8 cellular contexts compared by ENCODE assay signal in genomic region chr2:17754773-17755425, GRCh38. TPM values are rescaled to one million over a fixed set of nuclear protein-coding genes. Genes with fewer than 3 reads are reported as not detected.
A peak's percentile ranks its signal among the peaks of the same experiment; 100 is the strongest.
DNase-seq lines count a peak whose midpoint lies in the region; ATAC-seq, FAIRE-seq and TF ChIP-seq lines count a peak whose summit lies in the region.

No MANE protein-coding gene starts in this region.

- H3K9me3 ChIP-seq in BLaER1 treated with 17β-estradiol and CSF1 and Interleukin-3, amounts not matched to agents 10 nM and 100 nM (replicated peaks in 1 of 11) = no peaks in the 10 kb centered on the region
- H3K9me3 ChIP-seq in HUES6 (ENCODE audit: control insufficient read depth, insufficient read depth, low read depth, low read length) = no peaks in the 10 kb centered on the region
- no peaks in the 10 kb centered on the region for H3K9me3 ChIP-seq in adipocyte (ENCODE audit: control insufficient read depth, low read length)
- no peaks in the 10 kb centered on the region for H3K9me3 ChIP-seq in lower lobe of right lung

- peak overlapping the region; percentile 85 to 99 (median 92) for H3K4me3 ChIP-seq in BLaER1 treated with 17β-estradiol and CSF1 and Interleukin-3, amounts not matched to agents 10 nM and 100 nM
- H3K4me3 ChIP-seq in HUES6 (ENCODE audit: low read depth, low read length) (peak overlapping the region; percentile 89), adipocyte (ENCODE audit: low read length) (peak overlapping the region; percentile 97), lower lobe of right lung (peak overlapping the region; percentile 91)

- no peaks in the 10 kb centered on the region for H3K27me3 ChIP-seq in BLaER1 treated with 17β-estradiol and CSF1 and Interleukin-3, amounts not matched to agents 10 nM and 100 nM
- H3K27me3 ChIP-seq in HUES6 (ENCODE audit: control insufficient read depth, insufficient read depth, low read length) (no peaks in the 10 kb centered on the region), adipocyte (replicated peaks; ENCODE audit: control insufficient read depth, insufficient read depth, low read length) (no peaks in the 10 kb centered on the region), lower lobe of right lung (ENCODE audit: low read depth) (no peaks in the 10 kb centered on the region)

- H3K4me2 ChIP-seq in BLaER1 treated with 17β-estradiol and CSF1 and Interleukin-3, amounts not matched to agents 10 nM and 100 nM = peak overlapping the region; percentile 74 to 93 (median 87)

- peaks cover 0 to 7% (median 0%) of the 10 kb centered on the region in 11 experiments; a peak in 3 of 22 replicates for H4K20me1 ChIP-seq in BLaER1 treated with 17β-estradiol and CSF1 and Interleukin-3, amounts not matched to agents 10 nM and 100 nM

- FAIRE-seq in urothelium cell line (lab: Jason Lieb, UNC) = no peak

- no peak for TF ChIP-seq CTCF in lower lobe of right lung (IDR thresholded peaks at IDR 0.05)

- no peak for ATAC-seq in lower lobe of right lung
- ATAC-seq in GM19328 (IDR thresholded peaks at IDR 0.05; ENCODE audit: unreplicated experiment) = no peak

- H3K4me1 ChIP-seq in BLaER1 treated with 17β-estradiol and CSF1 and Interleukin-3, amounts not matched to agents 10 nM and 100 nM = peaks cover 48 to 80% (median 72%) of the 10 kb centered on the region in 10 experiments
- H3K4me1 ChIP-seq in HUES6 (ENCODE audit: control insufficient read depth, insufficient read depth, low read length) (peaks cover 12% of the 10 kb centered on the region), adipocyte (ENCODE audit: control insufficient read depth, insufficient read depth, low read length) (peaks cover 50% of the 10 kb centered on the region), lower lobe of right lung (peaks cover 20% of the 10 kb centered on the region)

- peak; percentile 19 for DNase-seq in adipocyte (ENCODE audit: low read depth)
- DNase-seq in lower lobe of right lung = no peak
- no peak for DNase-seq in DMS153 treated with DMSO at 0.1 percent for 48 hours (lab: John Stamatoyannopoulos, UW; ENCODE audit: unreplicated experiment)
- no peak for DNase-seq in urothelium cell line (ENCODE audit: low spot score)
- DNase-seq in inferior parietal cortex (ENCODE audit: extremely low spot score) = no peak

- peak overlapping the region; percentile 89 to 99 (median 98) for H3K27ac ChIP-seq in BLaER1 treated with 17β-estradiol and CSF1 and Interleukin-3, amounts not matched to agents 10 nM and 100 nM
- H3K27ac ChIP-seq in HUES6 (ENCODE audit: low read depth, low read length) (peak overlapping the region; percentile 96; the same call in 1 of the 2 replicates), lower lobe of right lung (no peak overlapping the region)

- peak overlapping the region; percentile 94 to 99 (median 97) for H3K9ac ChIP-seq in BLaER1 treated with 17β-estradiol and CSF1 and Interleukin-3, amounts not matched to agents 10 nM and 100 nM
- peak overlapping the region; percentile 88 for H3K9ac ChIP-seq in HUES6 (ENCODE audit: low read length)
- H3K9ac ChIP-seq in adipocyte (ENCODE audit: low read length) = peak overlapping the region; percentile 95

- H3K36me3 ChIP-seq in BLaER1 treated with 17β-estradiol and CSF1 and Interleukin-3, amounts not matched to agents 10 nM and 100 nM = peaks cover 0 to 33% (median 6%) of the 10 kb centered on the region in 11 experiments; a peak in 12 of 22 replicates
- H3K36me3 ChIP-seq in HUES6 (ENCODE audit: control insufficient read depth, insufficient read depth, low read length) (peaks cover 4% of the 10 kb centered on the region), adipocyte (ENCODE audit: control insufficient read depth, insufficient read depth, low read length, severe bottlenecking) (no peaks in the 10 kb centered on the region), lower lobe of right lung (no peaks in the 10 kb centered on the region)

- intact Hi-C loops in lower lobe of right lung (cut with DNase I) = no loop called here

RNA-seq across cellular contexts. Expression of gene GEN1, which starts 1.0 kb away (rescaled TPM):
- total RNA-seq in lower lobe of right lung = 9.0 TPM

RNA-seq across cellular contexts. Expression of gene SMC6, which starts 1.3 kb away (rescaled TPM):
- 15.0 TPM for total RNA-seq in lower lobe of right lung
